ENCODE assay signal across 15 cellular contexts in the genomic region with DNA sequence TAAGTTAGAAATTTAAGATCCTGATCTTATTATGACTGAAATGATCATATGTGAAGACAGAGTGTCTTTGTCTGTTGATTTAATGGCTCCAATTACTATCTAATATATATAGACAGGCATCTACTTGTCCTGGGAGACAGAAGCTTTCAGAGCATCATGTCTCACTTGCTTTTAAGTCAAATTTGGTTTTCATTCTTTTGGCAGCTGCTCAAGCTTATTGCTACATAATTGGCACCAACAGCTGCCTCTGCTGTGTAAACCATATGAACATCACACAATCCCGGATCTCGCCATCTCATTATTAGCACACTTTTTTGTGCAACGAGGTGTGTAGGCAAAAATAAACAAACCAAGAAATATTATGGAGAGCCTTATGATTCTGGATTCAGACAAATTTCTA.
DNase-seq lines count a peak whose midpoint lies in the region; ATAC-seq, FAIRE-seq and TF ChIP-seq lines count a peak whose summit lies in the region.
"Had no signal": no experiment of that assay in that cellular context is flagged by ENCODE, and none has a peak within 500 bp of the region (broad histone marks: within the 10 kb centered on the region; RNA-seq: fewer than 3 reads in every experiment).

No MANE protein-coding gene starts in this region.

- in situ Hi-C loops in gastrocnemius medialis (cut with MboI; ENCODE audit: low sequenced_read_pairs in 4 of 4), result no loop called here

- TF ChIP-seq CTCF in gastrocnemius medialis (IDR thresholded peaks at IDR 0.05 in 4 of 5, conservative IDR thresholded peaks at IDR 0.05 in 1 of 5), result no peak

- no peak for FAIRE-seq in small intestine (lab: Jason Lieb, UNC)
- FAIRE-seq: endothelial cell of umbilical vein, K562 had no signal

- no peaks in the 10 kb centered on the region for H3K36me3 ChIP-seq in small intestine (ENCODE audit: control insufficient read depth in 2 of 2, insufficient read depth in 2 of 2, low read length in 2 of 2)
- no peaks in the 10 kb centered on the region for H3K36me3 ChIP-seq in gastrocnemius medialis
- H3K36me3 ChIP-seq: cardiac muscle cell had no signal

- peak; percentile 86 for DNase-seq in DMS 273 treated with DMSO at 0.1 percent for 48 hours (lab: John Stamatoyannopoulos, UW)
- peak; percentile 95 for DNase-seq in NCI-H1694 (lab: John Stamatoyannopoulos, UW)
- DNase-seq in NCI-H69 (lab: John Stamatoyannopoulos, UW), result peak; percentile 99
- peak; percentile 57 for DNase-seq in fibroblast of the conjunctiva (ENCODE audit: low read depth)
- no peak for DNase-seq in small intestine
- no peak for DNase-seq in stimulated activated naive CD4-positive, alpha-beta T cell (lab: John Stamatoyannopoulos, UW)
- DNase-seq in gastrocnemius medialis, result no peak
- DNase-seq: activated gamma-delta T cell treated with Interleukin-2 at 50 U/mL for 16 hours; midbrain; stimulated activated CD4-positive, alpha-beta T cell treated with anti-CD3 and anti-CD28 coated beads, Interleukin-4, amount 100 ng/mL, for 1 hour; stimulated activated naive CD8-positive, alpha-beta T cell treated with anti-CD3 and anti-CD28 coated beads, Interleukin-15, Interleukin-2, amounts not matched to agents 100 U/mL and 50 U/mL, for 24 hours had no signal

- WGBS in small intestine, 3 donors, result 63 to 70% (median 64%) methylated on average over 3 of the region's 3 CpGs

- no peak overlapping the region for H3K27ac ChIP-seq in small intestine (ENCODE audit: low read depth in 1 of 2, low read length in 1 of 2)
- no peak overlapping the region for H3K27ac ChIP-seq in gastrocnemius medialis
- H3K27ac ChIP-seq: cardiac muscle cell had no signal

- no peaks in the 10 kb centered on the region for H3K4me1 ChIP-seq in small intestine (ENCODE audit: control insufficient read depth in 2 of 2, insufficient read depth in 1 of 2, low read depth in 1 of 2, low read length in 1 of 2)
- no peaks in the 10 kb centered on the region for H3K4me1 ChIP-seq in gastrocnemius medialis

- H3K9me3 ChIP-seq in small intestine (ENCODE audit: control insufficient read depth, low read depth), result no peaks in the 10 kb centered on the region
- H3K9me3 ChIP-seq in gastrocnemius medialis, result no peaks in the 10 kb centered on the region

- H3K4me3 ChIP-seq in small intestine (ENCODE audit: low read depth in 1 of 2, low read length in 2 of 2), result no peak overlapping the region
- no peak overlapping the region for H3K4me3 ChIP-seq in gastrocnemius medialis
- H3K4me3 ChIP-seq: cardiac muscle cell, K562 had no signal

- ATAC-seq in HG02588 (IDR thresholded peaks at IDR 0.05; ENCODE audit: unreplicated experiment), result no peak
- ATAC-seq in gastrocnemius medialis, result no peak
- ATAC-seq: K562; stimulated activated naive CD8-positive, alpha-beta T cell treated with anti-CD3 and anti-CD28 coated beads, Interleukin-15, Interleukin-2, amounts not matched to agents 100 U/mL and 50 U/mL, for 24 hours had no signal

- H3K27me3 ChIP-seq in small intestine (ENCODE audit: control insufficient read depth in 2 of 2, insufficient read depth in 2 of 2, low read length in 2 of 2), result no peaks in the 10 kb centered on the region
- no peaks in the 10 kb centered on the region for H3K27me3 ChIP-seq in gastrocnemius medialis
- H3K27me3 ChIP-seq: cardiac muscle cell had no signal

- intact Hi-C loops in gastrocnemius medialis (cut with DNase I; ENCODE audit: low total_unique reads), result no loop called here

- no peak for TF ChIP-seq POLR2A in gastrocnemius medialis (IDR thresholded peaks at IDR 0.05)

Comparison
In these comparisons a context has a peak if more than half of its experiments do, and no peak if none do; other contexts are left out.
1. DNase-seq: peak in DMS 273 treated with DMSO at 0.1 percent for 48 hours (single experiment), NCI-H1694 (single experiment), NCI-H69 (single experiment) and fibroblast of the conjunctiva (single experiment); none in small intestine (single experiment), stimulated activated naive CD4-positive, alpha-beta T cell (0 of 6) and gastrocnemius medialis (0 of 2).